ENCODE assay signal across 8 cellular contexts in genomic region chr2:37735520-37735901, GRCh38.
DNase-seq lines count a peak whose midpoint lies in the region; TF ChIP-seq lines count a peak whose summit lies in the region.
"Not testable (repeated sequence)": the region's sequence is repeated elsewhere in the genome, so short reads cannot be mapped to it uniquely, and the experiment has no call there.

No MANE protein-coding gene starts in this region.

- H3K4me1 Mint-ChIP-seq in glutamatergic neuron (ENCODE audit: low read depth, unreplicated experiment) = peaks cover 25% of the 10 kb centered on the region

- not testable (repeated sequence) for H3K27me3 Mint-ChIP-seq in glutamatergic neuron (ENCODE audit: unreplicated experiment)

- not testable (repeated sequence) for TF ChIP-seq POLR2A in transverse colon (IDR thresholded peaks at IDR 0.05)

- not testable (repeated sequence) for H2AFZ ChIP-seq in trophoblast cell (ENCODE audit: insufficient read depth, low read length, poor library complexity)

- H3K27ac ChIP-seq in trophoblast cell (ENCODE audit: low read depth, low read length) = not testable (repeated sequence)
- peak overlapping the region; percentile 12 to 66 (median 56) for H3K27ac ChIP-seq in transverse colon

- not testable (repeated sequence) for H3K14ac ChIP-seq in trophoblast cell (ENCODE audit: low read length)

- DNase-seq in DMS79 (lab: John Stamatoyannopoulos, UW) (peak; percentile 73), LHCN-M2 (ENCODE audit: low read depth) (peak; percentile 89), NCI-H2171 treated with DMSO at 0.1 percent for 48 hours (lab: John Stamatoyannopoulos, UW) (peak; percentile 53), SK-N-DZ (ENCODE audit: low spot score) (peak; percentile 78), choroid plexus epithelial cell (ENCODE audit: low read depth) (peak; percentile 33), glutamatergic neuron (peak; percentile 35)
- DNase-seq in trophoblast cell, transverse colon: not testable (repeated sequence)

- TF ChIP-seq EP300 in transverse colon (IDR thresholded peaks at IDR 0.05; ENCODE audit: low read depth) = not testable (repeated sequence)

- H2BK12ac ChIP-seq in trophoblast cell (ENCODE audit: low read length) = peak overlapping the region; percentile 64

- not testable (repeated sequence) for H3K4me3 ChIP-seq in choroid plexus epithelial cell (ENCODE audit: low read depth, low read length); trophoblast cell (ENCODE audit: low read depth, low read length); transverse colon

- H3K36me3 Mint-ChIP-seq in glutamatergic neuron (ENCODE audit: unreplicated experiment) = not testable (repeated sequence)

- not testable (repeated sequence) for H3K4me2 ChIP-seq in trophoblast cell (ENCODE audit: low read length)

- in situ Hi-C loops in transverse colon (cut with MboI; ENCODE audit: low pct_ligation_motif_present in 1 of 4, low pct_unique_long_range_greater_than_20kb in 1 of 4, low sequenced_read_pairs in 3 of 4) = not testable (repeated sequence)

- peaks cover 11% of the 10 kb centered on the region for H3K79me1 ChIP-seq in trophoblast cell (ENCODE audit: low read length)

- not testable (repeated sequence) for H4K91ac ChIP-seq in trophoblast cell (ENCODE audit: low read depth, low read length)

- not testable (repeated sequence) for H3K4me3 Mint-ChIP-seq in glutamatergic neuron (ENCODE audit: unreplicated experiment)

- H2AK5ac ChIP-seq in trophoblast cell (ENCODE audit: low read length) = not testable (repeated sequence)

- not testable (repeated sequence) for H3K79me2 ChIP-seq in trophoblast cell (ENCODE audit: control insufficient read depth, insufficient read depth, low read length, poor library complexity)

- H4K8ac ChIP-seq in trophoblast cell (ENCODE audit: low read depth, low read length) = not testable (repeated sequence)

- not testable (repeated sequence) for H4K12ac ChIP-seq in trophoblast cell (ENCODE audit: low read depth, low read length)

- not testable (repeated sequence) for H3K27me3 ChIP-seq in trophoblast cell (ENCODE audit: insufficient read depth, low read length); transverse colon

- H3K9me3 ChIP-seq in trophoblast cell (ENCODE audit: insufficient read depth, low read depth, low read length); transverse colon: not testable (repeated sequence)

- TF ChIP-seq CTCF in choroid plexus epithelial cell (conservative IDR thresholded peaks at IDR 0.05; ENCODE audit: low read depth, low read length); glutamatergic neuron (IDR thresholded peaks at IDR 0.05; ENCODE audit: partially characterized antibody, unreplicated experiment); transverse colon (IDR thresholded peaks at IDR 0.05): not testable (repeated sequence)

- H3K4me1 ChIP-seq in trophoblast cell (ENCODE audit: control insufficient read depth in 1 of 2, insufficient read depth in 2 of 2, low read length in 2 of 2) = peaks cover 6 to 10% of the 10 kb centered on the region in 2 experiments
- H3K4me1 ChIP-seq in transverse colon = not testable (repeated sequence)

- H2BK5ac ChIP-seq in trophoblast cell (ENCODE audit: low read depth, low read length, poor library complexity) = not testable (repeated sequence)

- not testable (repeated sequence) for H3K36me3 ChIP-seq in trophoblast cell (ENCODE audit: control insufficient read depth in 1 of 2, insufficient read depth in 2 of 2, low read length in 2 of 2); transverse colon

- not testable (repeated sequence) for H3K9me3 Mint-ChIP-seq in glutamatergic neuron (ENCODE audit: unreplicated experiment)

- not testable (repeated sequence) for H2BK120ac ChIP-seq in trophoblast cell (ENCODE audit: insufficient read depth, low read length, poor library complexity)

- not testable (repeated sequence) for H3K18ac ChIP-seq in trophoblast cell (ENCODE audit: low read length)

- not testable (repeated sequence) for H3K9ac ChIP-seq in trophoblast cell (ENCODE audit: low read length)

- intact Hi-C loops in transverse colon (cut with DNase I; ENCODE audit: low total_unique reads) = not testable (repeated sequence)

- not testable (repeated sequence) for H3K23ac ChIP-seq in trophoblast cell (ENCODE audit: low read length)

- not testable (repeated sequence) for H3K4ac ChIP-seq in trophoblast cell (ENCODE audit: low read depth, low read length)

- peak overlapping the region; percentile 33 for H3K27ac Mint-ChIP-seq in glutamatergic neuron (ENCODE audit: unreplicated experiment)
